In genomic region chr4:118911162-118911791, GRCh38 we compare ENCODE assay signal across 23 cellular contexts. TPM values are rescaled to one million over a fixed set of nuclear protein-coding genes. Genes with fewer than 3 reads are reported as not detected.
DNase-seq lines count a peak whose midpoint lies in the region; ATAC-seq, FAIRE-seq and TF ChIP-seq lines count a peak whose summit lies in the region.
"Had no signal": no experiment of that assay in that cellular context is flagged by ENCODE, and none has a peak within 500 bp of the region (broad histone marks: within the 10 kb centered on the region; RNA-seq: fewer than 3 reads in every experiment).

No MANE protein-coding gene starts in this region.

- H3K27ac ChIP-seq in astrocyte (ENCODE audit: low read depth, low read length): peak overlapping the region; percentile 54
- peak overlapping the region; percentile 31 to 95 (median 88) for H3K27ac ChIP-seq in gastroesophageal sphincter
- no peak overlapping the region for H3K27ac ChIP-seq in smooth muscle cell (ENCODE audit: low read depth)
- H3K27ac ChIP-seq: hepatocyte, RWPE1, spleen had no signal

- no peaks in the 10 kb centered on the region for H3K27me3 Mint-ChIP-seq in astrocyte (ENCODE audit: low read depth, unreplicated experiment)

- no peaks in the 10 kb centered on the region for H3K27me3 ChIP-seq in astrocyte (ENCODE audit: insufficient read depth, low read length)
- no peaks in the 10 kb centered on the region for H3K27me3 ChIP-seq in gastroesophageal sphincter
- no peaks in the 10 kb centered on the region for H3K27me3 ChIP-seq in smooth muscle cell (ENCODE audit: low read depth)
- H3K27me3 ChIP-seq: hepatocyte, spleen had no signal

- ATAC-seq in gastroesophageal sphincter (no peak), GM18861 (IDR thresholded peaks at IDR 0.05; ENCODE audit: unreplicated experiment) (no peak), HG02763 (IDR thresholded peaks at IDR 0.05; ENCODE audit: unreplicated experiment) (no peak)
- ATAC-seq: CD8-positive, alpha-beta T cell; natural killer cell treated with Interleukin-12 subunit alpha and Interleukin-12 subunit beta and Interleukin-15 and Interleukin-18, amount 100 ng/mL, for 72 hours had no signal

- H4K20me1 ChIP-seq in astrocyte (ENCODE audit: insufficient read depth, low read length) (no peaks in the 10 kb centered on the region), smooth muscle cell (ENCODE audit: low read depth) (no peaks in the 10 kb centered on the region)

- no peak for TF ChIP-seq EP300 in gastroesophageal sphincter (IDR thresholded peaks at IDR 0.05)

- H3K36me3 ChIP-seq in astrocyte (ENCODE audit: insufficient read depth, low read length) (no peaks in the 10 kb centered on the region), gastroesophageal sphincter (no peaks in the 10 kb centered on the region), smooth muscle cell (ENCODE audit: low read depth) (no peaks in the 10 kb centered on the region)
- H3K36me3 ChIP-seq: spleen had no signal

- no peak overlapping the region for H3K27ac Mint-ChIP-seq in astrocyte (ENCODE audit: unreplicated experiment)
- H3K27ac Mint-ChIP-seq: CD8-positive, alpha-beta T cell; natural killer cell treated with Interleukin-12 subunit alpha and Interleukin-12 subunit beta and Interleukin-15 and Interleukin-18, amount 100 ng/mL, for 72 hours; progenitor cell of endocrine pancreas had no signal

- peaks cover 10% of the 10 kb centered on the region for H3K4me1 Mint-ChIP-seq in astrocyte (ENCODE audit: low read depth, unreplicated experiment)
- H3K4me1 Mint-ChIP-seq: central memory CD8-positive, alpha-beta T cell had no signal

- peak overlapping the region; percentile 75 for H3K4me2 ChIP-seq in astrocyte (ENCODE audit: low read length)
- H3K4me2 ChIP-seq in smooth muscle cell: no peak overlapping the region
- H3K4me2 ChIP-seq: hepatocyte had no signal

- H3K36me3 Mint-ChIP-seq in astrocyte (ENCODE audit: low read depth, unreplicated experiment): no peaks in the 10 kb centered on the region
- H3K36me3 Mint-ChIP-seq: CD8-positive, alpha-beta T cell; natural killer cell treated with Interleukin-12 subunit alpha and Interleukin-12 subunit beta and Interleukin-15 and Interleukin-18, amount 100 ng/mL, for 72 hours had no signal

- DNase-seq in EL (peak; percentile 59), astrocyte (ENCODE audit: low read depth) (peak; percentile 45), smooth muscle cell (lab: John Stamatoyannopoulos, UW; ENCODE audit: unreplicated experiment) (no peak), NCI-H146 treated with DMSO at 0.1 percent for 48 hours (lab: John Stamatoyannopoulos, UW; ENCODE audit: unreplicated experiment) (no peak)
- DNase-seq in NK-92 treated with Interleukin-12 subunit alpha and Interleukin-12 subunit beta, amount 100 ng/mL, for 24 hours (lab: John Stamatoyannopoulos, UW): no peak
- DNase-seq: activated CD4-positive, alpha-beta T cell treated with anti-CD3 and anti-CD28 coated beads for 48 hours; CD8-positive, alpha-beta T cell; effector memory CD4-positive, alpha-beta T cell; Kasumi-1; mesendoderm; NCI-H1092 treated with DMSO at 0.1 percent for 48 hours; NCI-H524 treated with DMSO at 0.1 percent for 48 hours; spleen; SW 1271 had no signal

- H3K9me3 ChIP-seq in astrocyte (ENCODE audit: insufficient read depth, low read depth, low read length) (no peaks in the 10 kb centered on the region), gastroesophageal sphincter (no peaks in the 10 kb centered on the region), smooth muscle cell (replicated peaks; ENCODE audit: low read depth) (no peaks in the 10 kb centered on the region)
- H3K9me3 ChIP-seq: spleen had no signal

- H3F3A ChIP-seq in smooth muscle cell (ENCODE audit: low read depth): no peaks in the 10 kb centered on the region

- peak overlapping the region; percentile 7 for H3K9ac ChIP-seq in astrocyte (ENCODE audit: low read length)
- no peak overlapping the region for H3K9ac ChIP-seq in smooth muscle cell (ENCODE audit: low read depth)

- H3K4me3 Mint-ChIP-seq in astrocyte (ENCODE audit: unreplicated experiment): no peak overlapping the region
- H3K4me3 Mint-ChIP-seq: CD8-positive, alpha-beta T cell; central memory CD8-positive, alpha-beta T cell; natural killer cell treated with Interleukin-12 subunit alpha and Interleukin-12 subunit beta and Interleukin-15 and Interleukin-18, amount 100 ng/mL, for 72 hours had no signal

- TF ChIP-seq POLR2A in gastroesophageal sphincter (IDR thresholded peaks at IDR 0.05): no peak

- WGBS in gastroesophageal sphincter (ENCODE audit: low coverage in 1 of 2), 2 donors: 22 to 38% methylated on average over 4 of the region's 4 CpGs
- 86% methylated on average over 4 of the region's 4 CpGs for WGBS in smooth muscle cell (ENCODE audit: low lambda C conversion rate)

- peak overlapping the region; percentile 18 for H3K4me3 ChIP-seq in astrocyte (ENCODE audit: insufficient read depth, low read depth, low read length)
- no peak overlapping the region for H3K4me3 ChIP-seq in gastroesophageal sphincter
- no peak overlapping the region for H3K4me3 ChIP-seq in smooth muscle cell
- H3K4me3 ChIP-seq: hepatocyte, spleen had no signal

- H3K9me3 Mint-ChIP-seq in astrocyte (ENCODE audit: unreplicated experiment): no peaks in the 10 kb centered on the region
- H3K9me3 Mint-ChIP-seq: CD8-positive, alpha-beta T cell; central memory CD8-positive, alpha-beta T cell; natural killer cell treated with Interleukin-12 subunit alpha and Interleukin-12 subunit beta and Interleukin-15 and Interleukin-18, amount 100 ng/mL, for 72 hours had no signal

- H3K4me1 ChIP-seq in astrocyte (ENCODE audit: insufficient read depth, low read length) (peaks cover 7% of the 10 kb centered on the region), gastroesophageal sphincter (peaks cover 0 to 91% (median 10%) of the 10 kb centered on the region in 3 donors), smooth muscle cell (ENCODE audit: low read depth) (no peaks in the 10 kb centered on the region)
- H3K4me1 ChIP-seq: spleen had no signal

- H3K79me2 ChIP-seq in astrocyte (ENCODE audit: insufficient read depth, low read length) (no peaks in the 10 kb centered on the region), smooth muscle cell (ENCODE audit: low read depth) (no peaks in the 10 kb centered on the region)
- H3K79me2 ChIP-seq: hepatocyte had no signal

- H2AFZ ChIP-seq in astrocyte (ENCODE audit: low read depth, low read length) (peak overlapping the region; percentile 8), smooth muscle cell (ENCODE audit: low read depth) (peak overlapping the region; percentile 25)
- H2AFZ ChIP-seq: hepatocyte had no signal

- FAIRE-seq in astrocyte (lab: Jason Lieb, UNC): no peak
- FAIRE-seq: HTR-8/SVneo had no signal

- no peak for TF ChIP-seq CTCF in astrocyte (IDR thresholded peaks at IDR 0.05; ENCODE audit: insufficient read depth, low read depth, low read length)
- TF ChIP-seq CTCF in gastroesophageal sphincter (IDR thresholded peaks at IDR 0.05): no peak
- TF ChIP-seq CTCF in smooth muscle cell (IDR thresholded peaks at IDR 0.05; ENCODE audit: borderline replicate concordance, insufficient read depth, poor library complexity, severe bottlenecking): no peak

RNA-seq across cellular contexts. Expression of gene SYNPO2, which starts 22.6 kb away (rescaled TPM):
- total RNA-seq in astrocyte: 4.2 and 4.7 TPM in 2 replicates
- total RNA-seq in gastroesophageal sphincter: 1,000 to 10,000 TPM; 1,547 to 3,168 (median 2,047) TPM
- 4.2 and 4.5 TPM in 2 replicates for total RNA-seq in smooth muscle cell
- polyA plus RNA-seq in smooth muscle cell: 0.08 and 0.59 TPM in 2 replicates

Comparison
In these comparisons a context has a peak if more than half of its experiments do, and no peak if none do; other contexts are left out.
1. DNase-seq: peak in EL (single experiment) and astrocyte (single experiment); none in smooth muscle cell (single experiment), NK-92 treated with Interleukin-12 subunit alpha and Interleukin-12 subunit beta, amount 100 ng/mL, for 24 hours (single experiment) and NCI-H146 treated with DMSO at 0.1 percent for 48 hours (single experiment).
2. RNA of gene SYNPO2, which starts 22.6 kb away (total RNA-seq): 1,547 to 3,168 TPM in gastroesophageal sphincter; 4.2 to 4.5 TPM in smooth muscle cell and 4.2 to 4.7 TPM in astrocyte; every median in the first group is over 100 times any median in the second.